In genomic region chr4:87006531-87007344, GRCh38 we compare ENCODE assay signal across 8 cellular contexts.
DNase-seq lines count a peak whose midpoint lies in the region; ATAC-seq and TF ChIP-seq lines count a peak whose summit lies in the region.

No MANE protein-coding gene starts in this region.

- DNase-seq in NCI-H2107 treated with DMSO at 0.1 percent for 48 hours (lab: John Stamatoyannopoulos, UW; ENCODE audit: unreplicated experiment) (peak; percentile 89), UCSD-AML1 (lab: John Stamatoyannopoulos, UW; ENCODE audit: unreplicated experiment) (peak; percentile 95), brain microvascular endothelial cell (peak; percentile 90)

- H3K27ac ChIP-seq in ACC112 (ENCODE audit: low read depth, low read length) (peak overlapping the region; percentile 97), brain microvascular endothelial cell (peak overlapping the region; percentile 99), iPS-18a (ENCODE audit: low read length) (peak overlapping the region; percentile 70)

- in situ Hi-C loops in brain microvascular endothelial cell (cut with HindIII; ENCODE audit: low pct_ligation_motif_present, low sequenced_read_pairs) = no loop called here

- H3K27me3 ChIP-seq in ACC112 (ENCODE audit: insufficient read depth, low read length) (no peaks in the 10 kb centered on the region), brain microvascular endothelial cell (replicated peaks) (no peaks in the 10 kb centered on the region), iPS-18a (ENCODE audit: control insufficient read depth, insufficient read depth, low read length) (peaks cover 16% of the 10 kb centered on the region), skeletal muscle satellite cell (ENCODE audit: control insufficient read depth, insufficient read depth, low read length) (no peaks in the 10 kb centered on the region)

- peak overlapping the region; percentile 30 for H2AFZ ChIP-seq in ACC112 (ENCODE audit: low read length, unreplicated experiment)

- ATAC-seq in GM18858 (IDR thresholded peaks at IDR 0.05; ENCODE audit: unreplicated experiment) = peak; percentile 49
- ATAC-seq in HG03066 (IDR thresholded peaks at IDR 0.05; ENCODE audit: low read depth, unreplicated experiment) = peak; percentile 58

- TF ChIP-seq CTCF in brain microvascular endothelial cell (IDR thresholded peaks at IDR 0.05; ENCODE audit: low read depth, low read length, missing control alignments) = peak; percentile 62

- H3K36me3 ChIP-seq in ACC112 (ENCODE audit: insufficient read depth, low read length) (no peaks in the 10 kb centered on the region), brain microvascular endothelial cell (replicated peaks) (no peaks in the 10 kb centered on the region), iPS-18a (ENCODE audit: control insufficient read depth, low read depth, low read length) (no peaks in the 10 kb centered on the region), skeletal muscle satellite cell (ENCODE audit: insufficient read depth, low read length) (no peaks in the 10 kb centered on the region)

- H3K4me3 ChIP-seq in ACC112 (ENCODE audit: low read depth, low read length) (peak overlapping the region; percentile 95), brain microvascular endothelial cell (ENCODE audit: low read depth, low read length) (peak overlapping the region; percentile 86), iPS-18a (ENCODE audit: low read length) (peak overlapping the region; percentile 75), skeletal muscle satellite cell (ENCODE audit: low read length) (peak overlapping the region; percentile 83)

- H3K4me2 ChIP-seq in skeletal muscle satellite cell (ENCODE audit: low read length) = peak overlapping the region; percentile 95

- H3K79me2 ChIP-seq in ACC112 (ENCODE audit: control insufficient read depth, insufficient read depth, low read length, unreplicated experiment) = peaks cover 63% of the 10 kb centered on the region

- H3K9me3 ChIP-seq in iPS-18a (ENCODE audit: control insufficient read depth, low read depth, low read length) = no peaks in the 10 kb centered on the region
- H3K9me3 ChIP-seq in skeletal muscle satellite cell (replicated peaks; ENCODE audit: low read length) = no peaks in the 10 kb centered on the region

- peaks cover 29% of the 10 kb centered on the region for H3K4me1 ChIP-seq in ACC112 (ENCODE audit: control insufficient read depth, insufficient read depth, low read length, unreplicated experiment)
- H3K4me1 ChIP-seq in iPS-18a (ENCODE audit: control insufficient read depth, low read depth, low read length) = peaks cover 63% of the 10 kb centered on the region
- H3K4me1 ChIP-seq in skeletal muscle satellite cell (ENCODE audit: control insufficient read depth, insufficient read depth, low read length) = peaks cover 21% of the 10 kb centered on the region

- peak overlapping the region; percentile 60 for H3K9ac ChIP-seq in iPS-18a (ENCODE audit: low read length)
- H3K9ac ChIP-seq in skeletal muscle satellite cell (ENCODE audit: low read depth, low read length) = peak overlapping the region; percentile 97

Comparison
In these comparisons a context has a peak if more than half of its experiments do, and no peak if none do; other contexts are left out.
1. Peak in every context shown above with its lines: DNase-seq, ATAC-seq, H3K4me3 ChIP-seq and H3K27ac ChIP-seq.